In genomic region chr11:134139873-134140331, GRCh38 we compare ENCODE assay signal across 8 cellular contexts.
DNase-seq lines count a peak whose midpoint lies in the region; ATAC-seq and TF ChIP-seq lines count a peak whose summit lies in the region.

No MANE protein-coding gene starts in this region.

- H3K36me3 ChIP-seq in GM23338 (ENCODE audit: insufficient read depth) = 0 out of 2 replicates have a peak, but pooled peaks cover 3% of the 10 kb centered on the region
- H3K36me3 ChIP-seq in lung (ENCODE audit: control insufficient read depth in 2 of 2, insufficient read depth in 2 of 2, low read length in 2 of 2) = peaks cover 2 to 5% of the 10 kb centered on the region in 2 donors

- TF ChIP-seq CTCF in GM23338 (conservative IDR thresholded peaks at IDR 0.05; ENCODE audit: low read depth in 2 of 2) (peak; percentile 80 to 89), activated B cell treated with CpG ODN at 0.5 μM for 24 hours (IDR thresholded peaks at IDR 0.05) (no peak), lung (IDR thresholded peaks at IDR 0.05; ENCODE audit: control extremely low read depth, extremely low read depth) (peak; percentile 59)

- H3K4me3 ChIP-seq in GM23338 = no peak overlapping the region
- H3K4me3 ChIP-seq in lung = no peak overlapping the region

- H3K27ac Mint-ChIP-seq in GM23338 (no peak overlapping the region), activated B cell treated with CpG ODN at 0.5 μM for 24 hours (no peak overlapping the region)

- no peak overlapping the region for H3K4me3 Mint-ChIP-seq in GM23338
- H3K4me3 Mint-ChIP-seq in activated B cell treated with CpG ODN at 0.5 μM for 24 hours = no peak overlapping the region

- H3K27me3 ChIP-seq in GM23338 (ENCODE audit: insufficient read depth) = no peaks in the 10 kb centered on the region
- no peaks in the 10 kb centered on the region for H3K27me3 ChIP-seq in lung (ENCODE audit: control insufficient read depth, insufficient read depth)

- no peak overlapping the region for H3K4me2 ChIP-seq in GM23338

- peaks cover 4% of the 10 kb centered on the region; the same call in 1 of the 2 replicates for H3K9me2 ChIP-seq in GM23338 (ENCODE audit: insufficient read depth)

- POLR2A ChIA-PET in activated B cell treated with CpG ODN at 0.5 μM for 24 hours (lab: Charles Lee) = no interaction called here

- CTCF ChIA-PET in activated B cell treated with CpG ODN at 0.5 μM for 24 hours (lab: Charles Lee) = interaction anchor here (1.4 to 3.1 kb wide), 4 partner anchors 16 to 213 kb away, joined by 4 to 40 read pairs (median 6); no protein-coding TSS in a partner anchor

- H3K27ac ChIP-seq in GM23338 (ENCODE audit: low read depth) (no peak overlapping the region), lung (ENCODE audit: low read depth in 1 of 2, low read length in 1 of 2) (no peak overlapping the region)

- 51 to 62% methylated on average over 10 of the region's 10 CpGs for WGBS in lung, 2 donors

- H3K36me3 Mint-ChIP-seq in GM23338 (ENCODE audit: low read depth) (peaks cover 56% of the 10 kb centered on the region), activated B cell treated with CpG ODN at 0.5 μM for 24 hours (ENCODE audit: low read depth) (peaks cover 34% of the 10 kb centered on the region)

- intact Hi-C loops in activated B cell treated with CpG ODN at 0.5 μM for 24 hours (cut with micrococcal nuclease) = loop anchor here (1.0 kb wide), 2 partner anchors 90 to 213 kb away; no protein-coding TSS in a partner anchor

- DNase-seq in EL = peak; percentile 81
- peak; percentile 86 for DNase-seq in GM23338 (ENCODE audit: low spot score)
- DNase-seq in NCI-H2029 treated with DMSO at 0.1 percent for 48 hours (lab: John Stamatoyannopoulos, UW) = peak; percentile 45
- DNase-seq in activated B cell treated with CpG ODN at 0.5 μM for 24 hours = no peak
- DNase-seq in effector CD8-positive, alpha-beta T cell (lab: John Stamatoyannopoulos, UW) = peak; percentile 5
- no peak for DNase-seq in lung (ENCODE audit: low spot score)
- DNase-seq in stimulated activated CD8-positive, alpha-beta memory T cell treated with anti-CD3 and anti-CD28 coated beads, Interleukin-4, amount 100 ng/mL, for 48 hours = peak; percentile 62

- ATAC-seq in GM23338 = peak; percentile 94
- ATAC-seq in activated B cell treated with CpG ODN at 0.5 μM for 24 hours (ENCODE audit: low read depth) = peak; percentile 80
- no peak for ATAC-seq in lung (ENCODE audit: insufficient read depth, low FRiP score)
- ATAC-seq in HG02852 (IDR thresholded peaks at IDR 0.05; ENCODE audit: unreplicated experiment) = no peak

- peaks cover 4% of the 10 kb centered on the region; the same call in 1 of the 2 replicates for H4K20me1 ChIP-seq in GM23338 (replicated peaks; ENCODE audit: insufficient read depth)

- H3K9me3 ChIP-seq in lung (ENCODE audit: control insufficient read depth in 2 of 2, insufficient read depth in 1 of 2, low read length in 1 of 2) = peaks cover 0 to 2% of the 10 kb centered on the region in 2 donors

- no peak overlapping the region for H2AFZ ChIP-seq in GM23338

- H3K4me1 Mint-ChIP-seq in GM23338 = peaks cover 4% of the 10 kb centered on the region; the same call in 1 of the 3 replicates
- H3K4me1 Mint-ChIP-seq in activated B cell treated with CpG ODN at 0.5 μM for 24 hours = no peaks in the 10 kb centered on the region

- H3K79me2 ChIP-seq in GM23338 (replicated peaks; ENCODE audit: insufficient read depth) = 0 out of 2 replicates have a peak, but pooled peaks cover 10% of the 10 kb centered on the region

- H3F3A ChIP-seq in GM23338 (replicated peaks; ENCODE audit: low read depth) = peaks cover 6% of the 10 kb centered on the region; the same call in 1 of the 2 replicates

- H3K27me3 Mint-ChIP-seq in GM23338 (ENCODE audit: insufficient read depth, low read depth, poor library complexity) = peaks cover 15% of the 10 kb centered on the region
- H3K27me3 Mint-ChIP-seq in activated B cell treated with CpG ODN at 0.5 μM for 24 hours = no peaks in the 10 kb centered on the region

- peaks cover 48% of the 10 kb centered on the region for H3K9me3 Mint-ChIP-seq in GM23338
- no peaks in the 10 kb centered on the region for H3K9me3 Mint-ChIP-seq in activated B cell treated with CpG ODN at 0.5 μM for 24 hours

- H3K4me1 ChIP-seq in GM23338 (ENCODE audit: insufficient read depth) = no peaks in the 10 kb centered on the region
- H3K4me1 ChIP-seq in lung (ENCODE audit: control insufficient read depth in 2 of 2, insufficient read depth in 2 of 2, low read length in 2 of 2) = no peaks in the 10 kb centered on the region

TF ChIP-seq in GM23338, 12 proteins besides CTCF, POLR2A, EP300 and RAD21:
- TF ChIP-seq ZNF114 (CRISPR knock-in tag; IDR thresholded peaks at IDR 0.05) = no peak
- TF ChIP-seq CREB1 (CRISPR knock-in tag; IDR thresholded peaks at IDR 0.05; ENCODE audit: low read depth) = no peak

Comparison
In these comparisons a context has a peak if more than half of its experiments do, and no peak if none do; other contexts are left out.
1. DNase-seq: peak in EL (single experiment), GM23338 (single experiment), NCI-H2029 treated with DMSO at 0.1 percent for 48 hours (single experiment), effector CD8-positive, alpha-beta T cell (single experiment) and stimulated activated CD8-positive, alpha-beta memory T cell treated with anti-CD3 and anti-CD28 coated beads, Interleukin-4, amount 100 ng/mL, for 48 hours (single experiment); none in activated B cell treated with CpG ODN at 0.5 μM for 24 hours (single experiment) and lung (single experiment).
2. ATAC-seq: peak in GM23338 (single experiment) and activated B cell treated with CpG ODN at 0.5 μM for 24 hours (single experiment); none in lung (single experiment) and HG02852 (single experiment).